In the genomic region with DNA sequence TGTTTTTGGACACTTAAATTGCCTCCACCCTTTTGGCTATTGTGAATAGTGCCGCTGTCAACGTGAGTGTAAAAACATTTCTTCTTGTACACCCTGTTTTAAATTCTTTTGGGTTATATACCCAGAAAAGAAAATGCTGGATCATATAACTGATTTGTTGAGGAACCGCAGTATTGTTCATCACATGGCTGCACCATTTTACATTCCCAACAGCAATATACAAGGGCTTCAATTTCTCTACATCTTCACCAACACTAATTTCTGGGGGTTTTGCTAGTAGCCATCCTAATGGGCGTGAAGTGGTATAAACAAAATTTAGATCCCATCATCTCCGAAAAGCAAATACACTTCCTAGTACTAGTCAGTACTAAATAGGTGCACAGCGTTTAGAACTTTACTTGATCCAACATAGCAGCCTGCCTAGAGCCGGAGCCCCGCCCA, we compare ENCODE assay signal across 1 cellular context.
A peak's percentile ranks its signal among the peaks of the same experiment; 100 is the strongest.
TF ChIP-seq lines count a peak whose summit lies in the region.

No MANE protein-coding gene starts in this region.

TF ChIP-seq in GM12878, 131 proteins besides CTCF, POLR2A, EP300 and RAD21:
- no peak for TF ChIP-seq ZNF207 (IDR thresholded peaks at IDR 0.05; ENCODE audit: borderline replicate concordance)
- TF ChIP-seq, protein P1, sequence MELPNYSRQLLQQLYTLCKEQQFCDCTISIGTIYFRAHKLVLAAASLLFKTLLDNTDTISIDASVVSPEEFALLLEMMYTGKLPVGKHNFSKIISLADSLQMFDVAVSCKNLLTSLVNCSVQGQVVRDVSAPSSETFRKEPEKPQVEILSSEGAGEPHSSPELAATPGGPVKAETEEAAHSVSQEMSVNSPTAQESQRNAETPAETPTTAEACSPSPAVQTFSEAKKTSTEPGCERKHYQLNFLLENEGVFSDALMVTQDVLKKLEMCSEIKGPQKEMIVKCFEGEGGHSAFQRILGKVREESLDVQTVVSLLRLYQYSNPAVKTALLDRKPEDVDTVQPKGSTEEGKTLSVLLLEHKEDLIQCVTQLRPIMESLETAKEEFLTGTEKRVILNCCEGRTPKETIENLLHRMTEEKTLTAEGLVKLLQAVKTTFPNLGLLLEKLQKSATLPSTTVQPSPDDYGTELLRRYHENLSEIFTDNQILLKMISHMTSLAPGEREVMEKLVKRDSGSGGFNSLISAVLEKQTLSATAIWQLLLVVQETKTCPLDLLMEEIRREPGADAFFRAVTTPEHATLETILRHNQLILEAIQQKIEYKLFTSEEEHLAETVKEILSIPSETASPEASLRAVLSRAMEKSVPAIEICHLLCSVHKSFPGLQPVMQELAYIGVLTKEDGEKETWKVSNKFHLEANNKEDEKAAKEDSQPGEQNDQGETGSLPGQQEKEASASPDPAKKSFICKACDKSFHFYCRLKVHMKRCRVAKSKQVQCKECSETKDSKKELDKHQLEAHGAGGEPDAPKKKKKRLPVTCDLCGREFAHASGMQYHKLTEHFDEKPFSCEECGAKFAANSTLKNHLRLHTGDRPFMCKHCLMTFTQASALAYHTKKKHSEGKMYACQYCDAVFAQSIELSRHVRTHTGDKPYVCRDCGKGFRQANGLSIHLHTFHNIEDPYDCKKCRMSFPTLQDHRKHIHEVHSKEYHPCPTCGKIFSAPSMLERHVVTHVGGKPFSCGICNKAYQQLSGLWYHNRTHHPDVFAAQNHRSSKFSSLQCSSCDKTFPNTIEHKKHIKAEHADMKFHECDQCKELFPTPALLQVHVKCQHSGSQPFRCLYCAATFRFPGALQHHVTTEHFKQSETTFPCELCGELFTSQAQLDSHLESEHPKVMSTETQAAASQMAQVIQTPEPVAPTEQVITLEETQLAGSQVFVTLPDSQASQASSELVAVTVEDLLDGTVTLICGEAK (IDR thresholded peaks at IDR 0.05; ENCODE audit: borderline replicate concordance) = 0 out of 2 replicates have a peak, but pooled peaks have one; percentile 19
- TF ChIP-seq HDAC2 (IDR thresholded peaks at IDR 0.05) = no peak
- no peak for TF ChIP-seq IKZF2 (IDR thresholded peaks at IDR 0.05)
- TF ChIP-seq, protein P2, sequence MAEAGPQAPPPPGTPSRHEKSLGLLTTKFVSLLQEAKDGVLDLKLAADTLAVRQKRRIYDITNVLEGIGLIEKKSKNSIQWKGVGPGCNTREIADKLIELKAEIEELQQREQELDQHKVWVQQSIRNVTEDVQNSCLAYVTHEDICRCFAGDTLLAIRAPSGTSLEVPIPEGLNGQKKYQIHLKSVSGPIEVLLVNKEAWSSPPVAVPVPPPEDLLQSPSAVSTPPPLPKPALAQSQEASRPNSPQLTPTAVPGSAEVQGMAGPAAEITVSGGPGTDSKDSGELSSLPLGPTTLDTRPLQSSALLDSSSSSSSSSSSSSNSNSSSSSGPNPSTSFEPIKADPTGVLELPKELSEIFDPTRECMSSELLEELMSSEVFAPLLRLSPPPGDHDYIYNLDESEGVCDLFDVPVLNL (IDR thresholded peaks at IDR 0.05; ENCODE audit: low read depth, low read length) = no peak
- TF ChIP-seq CBX5 (IDR thresholded peaks at IDR 0.05; ENCODE audit: low read depth) = no peak
- TF ChIP-seq CREM (IDR thresholded peaks at IDR 0.05; ENCODE audit: low read depth) = no peak
- TF ChIP-seq CBFB (IDR thresholded peaks at IDR 0.05; ENCODE audit: low read depth) = 0 out of 2 replicates have a peak, but pooled peaks have one; percentile 5
- no peak for TF ChIP-seq POLR2AphosphoS2 (IDR thresholded peaks at IDR 0.05; ENCODE audit: low read depth, low read length)
- TF ChIP-seq SMARCA5 (IDR thresholded peaks at IDR 0.05) = 0 out of 2 replicates have a peak, but pooled peaks have one; percentile 47
- TF ChIP-seq MLLT1 (IDR thresholded peaks at IDR 0.05) = peak; percentile 37; the same call in 1 of the 2 replicates
- TF ChIP-seq IRF3 (IDR thresholded peaks at IDR 0.05) = no peak
- TF ChIP-seq BCL11A (IDR thresholded peaks at IDR 0.05; ENCODE audit: low read depth, low read length) = no peak
- TF ChIP-seq SMAD5 (IDR thresholded peaks at IDR 0.05; ENCODE audit: low read depth) = no peak
- TF ChIP-seq EGR1 (IDR thresholded peaks at IDR 0.05; ENCODE audit: borderline replicate concordance in 1 of 2, low read depth in 2 of 2, low read length in 2 of 2) = no peak; a peak in 1 of 3 replicates
- no peak for TF ChIP-seq CHD1 (IDR thresholded peaks at IDR 0.05; ENCODE audit: low read depth, low read length)
- TF ChIP-seq BHLHE40 (IDR thresholded peaks at IDR 0.05; ENCODE audit: borderline replicate concordance in 1 of 2, low read depth in 2 of 2, low read length in 1 of 2) = no peak
- no peak for TF ChIP-seq RCOR1 (conservative IDR thresholded peaks at IDR 0.05; ENCODE audit: low read depth, low read length)
- TF ChIP-seq SUPT20H (IDR thresholded peaks at IDR 0.05; ENCODE audit: borderline replicate concordance, control insufficient read depth, low read depth, low read length) = no peak
- no peak for TF ChIP-seq CHD4 (IDR thresholded peaks at IDR 0.05)
- no peak for TF ChIP-seq PAX5 (IDR thresholded peaks at IDR 0.05; ENCODE audit: borderline replicate concordance, low read depth, low read length)
- no peak for TF ChIP-seq KLF5 (IDR thresholded peaks at IDR 0.05; ENCODE audit: partially characterized antibody)
